Comparison of ENCODE assay signal across 19 cellular contexts in genomic region chr20:23584434-23585199, GRCh38. TPM values are rescaled to one million over a fixed set of nuclear protein-coding genes. Genes with fewer than 3 reads are reported as not detected.
"Had no signal": no experiment of that assay in that cellular context is flagged by ENCODE, and none has a peak within 500 bp of the region (broad histone marks: within the 10 kb centered on the region; RNA-seq: fewer than 3 reads in every experiment).

No MANE protein-coding gene starts in this region.

- DNase-seq: activated CD4-positive, alpha-beta memory T cell treated with anti-CD3 and anti-CD28 coated beads, Interleukin-2, amount 10 ng/mL, durations not matched to agents 7 days and 5 days; activated effector memory CD4-positive, alpha-beta T cell treated with Interleukin-2 at 50 U/mL for 16 hours; activated T-cell treated with anti-CD3 and anti-CD28 coated beads, Interleukin-2, amount 50 U/mL, for 4 hours; adrenal gland; central memory CD4-positive, alpha-beta T cell; foreskin melanocyte; head of caudate nucleus; left lung; mucosa of descending colon; naive thymus-derived CD4-positive, alpha-beta T cell; stimulated activated CD4-positive, alpha-beta T cell treated with anti-CD3 and anti-CD28 coated beads, Interleukin-2, amount 100 ng/mL, for 48 hours; SW 1271 had no signal

- H3K27ac ChIP-seq: adrenal gland, coronary artery, left lung, pancreas had no signal

- H3K4me3 Mint-ChIP-seq: activated CD4-positive, alpha-beta memory T cell treated with anti-CD3 and anti-CD28 coated beads, Interleukin-2, amount 10 ng/mL, durations not matched to agents 7 days and 5 days; activated naive CD4-positive, alpha-beta T cell treated with anti-CD3 and anti-CD28 coated beads, Interleukin-2, amount 50 U/mL, for 24 hours; activated T-cell treated with anti-CD3 and anti-CD28 coated beads, Interleukin-2, amount 50 U/mL, for 4 hours; naive thymus-derived CD4-positive, alpha-beta T cell; stimulated activated memory B cell treated with anti-CD40 and anti-IgM and Interleukin-4, amounts not matched to agents 10 μg/mL and 1 μg/mL and 100 μg/mL, for 72 hours; T-helper 2 cell treated with Interferon-gamma antibody and Interleukin-4, amounts not matched to agents 5 μg/mL and 100 μg/mL, for 36 hours had no signal

- H3K36me3 Mint-ChIP-seq: naive thymus-derived CD4-positive, alpha-beta T cell; stimulated activated memory B cell treated with anti-CD40 and anti-IgM and Interleukin-4, amounts not matched to agents 10 μg/mL and 1 μg/mL and 100 μg/mL, for 72 hours had no signal

- H3K27ac Mint-ChIP-seq: activated CD4-positive, alpha-beta memory T cell treated with anti-CD3 and anti-CD28 coated beads, Interleukin-2, amount 10 ng/mL, durations not matched to agents 7 days and 5 days; activated naive CD4-positive, alpha-beta T cell treated with anti-CD3 and anti-CD28 coated beads, Interleukin-2, amount 50 U/mL, for 24 hours; naive thymus-derived CD4-positive, alpha-beta T cell; stimulated activated memory B cell treated with anti-CD40 and anti-IgM and Interleukin-4, amounts not matched to agents 10 μg/mL and 1 μg/mL and 100 μg/mL, for 72 hours; T-helper 2 cell treated with Interferon-gamma antibody and Interleukin-4, amounts not matched to agents 5 μg/mL and 100 μg/mL, for 36 hours had no signal

- H3K36me3 ChIP-seq: adrenal gland, left lung, pancreas had no signal

- H3K9me3 Mint-ChIP-seq: activated CD4-positive, alpha-beta memory T cell treated with anti-CD3 and anti-CD28 coated beads, Interleukin-2, amount 10 ng/mL, durations not matched to agents 7 days and 5 days; stimulated activated memory B cell treated with anti-CD40 and anti-IgM and Interleukin-4, amounts not matched to agents 10 μg/mL and 1 μg/mL and 100 μg/mL, for 72 hours; T-helper 2 cell treated with Interferon-gamma antibody and Interleukin-4, amounts not matched to agents 5 μg/mL and 100 μg/mL, for 36 hours had no signal

- H3K27me3 ChIP-seq: adrenal gland, pancreas had no signal

- H3K9me3 ChIP-seq: adrenal gland, mucosa of descending colon, pancreas had no signal

- H3K4me1 Mint-ChIP-seq: activated CD4-positive, alpha-beta memory T cell treated with anti-CD3 and anti-CD28 coated beads, Interleukin-2, amount 10 ng/mL, durations not matched to agents 7 days and 5 days; activated naive CD4-positive, alpha-beta T cell treated with anti-CD3 and anti-CD28 coated beads, Interleukin-2, amount 50 U/mL, for 24 hours; stimulated activated memory B cell treated with anti-CD40 and anti-IgM and Interleukin-4, amounts not matched to agents 10 μg/mL and 1 μg/mL and 100 μg/mL, for 72 hours had no signal

- H3K4me1 ChIP-seq: adrenal gland, left lung, pancreas had no signal

- ATAC-seq: activated T-cell treated with anti-CD3 and anti-CD28 coated beads, Interleukin-2, amount 50 U/mL, for 4 hours; left lung; mucosa of descending colon; naive thymus-derived CD4-positive, alpha-beta T cell; pancreas had no signal

- H3K4me3 ChIP-seq: adrenal gland, coronary artery, left lung, mucosa of descending colon, pancreas had no signal

RNA-seq across cellular contexts. Expression of gene CST9L, which starts 16.3 kb away (rescaled TPM):
- total RNA-seq: activated CD4-positive, alpha-beta memory T cell treated with anti-CD3 and anti-CD28 coated beads, Interleukin-2, amount 10 ng/mL, durations not matched to agents 7 days and 5 days; activated T-cell treated with anti-CD3 and anti-CD28 coated beads, Interleukin-2, amount 50 U/mL, for 4 hours; adrenal gland; left lung; mucosa of descending colon; naive thymus-derived CD4-positive, alpha-beta T cell; pancreas; renal cortical epithelial cell; urinary bladder had no signal

RNA-seq across cellular contexts. Expression of gene CST9, which starts 21.1 kb away (rescaled TPM):
- total RNA-seq: activated CD4-positive, alpha-beta memory T cell treated with anti-CD3 and anti-CD28 coated beads, Interleukin-2, amount 10 ng/mL, durations not matched to agents 7 days and 5 days; activated T-cell treated with anti-CD3 and anti-CD28 coated beads, Interleukin-2, amount 50 U/mL, for 4 hours; adrenal gland; left lung; mucosa of descending colon; naive thymus-derived CD4-positive, alpha-beta T cell; pancreas; renal cortical epithelial cell; urinary bladder had no signal
